ENCODE assay signal across 1 cellular context in genomic region chr2:181465686-181466375, GRCh38.
TF ChIP-seq lines count a peak whose summit lies in the region.

No MANE protein-coding gene starts in this region.

TF ChIP-seq in HCT116, 20 proteins besides CTCF, POLR2A, EP300 and RAD21 (continued from another document):
- TF ChIP-seq REST (IDR thresholded peaks at IDR 0.05; ENCODE audit: low read depth), result no peak
TF ChIP-seq in HCT116: peak in this region for 0.
